In genomic region chr12:56417739-56418138, GRCh38 we compare ENCODE assay signal across 41 cellular contexts. TPM values are rescaled to one million over a fixed set of nuclear protein-coding genes. Genes with fewer than 3 reads are reported as not detected.
"Had no signal": no experiment of that assay in that cellular context is flagged by ENCODE, and none has a peak within 500 bp of the region (broad histone marks: within the 10 kb centered on the region; RNA-seq: fewer than 3 reads in every experiment).

No MANE protein-coding gene starts in this region.

- ATAC-seq: activated naive CD4-positive, alpha-beta T cell treated with anti-CD3 and anti-CD28 coated beads, Interleukin-2, amount 50 U/mL, for 72 hours; activated naive CD8-positive, alpha-beta T cell treated with anti-CD3 and anti-CD28 coated beads, Interleukin-2, amount 50 U/mL, for 24 hours; activated T-cell treated with anti-CD3 and anti-CD28 coated beads, Interleukin-2, amount 50 U/mL, for 4 hours; activated T-cell treated with anti-CD3 and anti-CD28 coated beads, Interleukin-2, amount 50 U/mL, for 72 hours; activated T-helper 17 cell treated with anti-CD3 and anti-CD28 coated beads, Interleukin-2, amount 50 U/mL, for 72 hours; body of pancreas had no signal

- H3K9me3 ChIP-seq: adrenal gland, ascending aorta, body of pancreas, breast epithelium had no signal

- H3K27me3 Mint-ChIP-seq: activated naive CD4-positive, alpha-beta T cell treated with anti-CD3 and anti-CD28 coated beads, Interleukin-2, amount 10 ng/mL, durations not matched to agents 7 days and 5 days; activated naive CD4-positive, alpha-beta T cell treated with anti-CD3 and anti-CD28 coated beads, Interleukin-2, amount 50 U/mL, for 24 hours; activated naive CD8-positive, alpha-beta T cell; activated naive CD8-positive, alpha-beta T cell treated with anti-CD3 and anti-CD28 coated beads for 36 hours; activated naive CD8-positive, alpha-beta T cell treated with anti-CD3 and anti-CD28 coated beads, Interleukin-2, amount 10 ng/mL, durations not matched to agents 7 days and 5 days; activated naive CD8-positive, alpha-beta T cell treated with anti-CD3 and anti-CD28 coated beads, Interleukin-2, amount 50 U/mL, for 24 hours; activated T-helper 17 cell treated with anti-CD3 and anti-CD28 coated beads, Interleukin-2, amount 50 U/mL, for 72 hours; brain; central memory CD8-positive, alpha-beta T cell had no signal

- H3K4me1 Mint-ChIP-seq: activated naive CD4-positive, alpha-beta T cell treated with anti-CD3 and anti-CD28 coated beads, Interleukin-2, amount 10 ng/mL, durations not matched to agents 7 days and 5 days; activated naive CD4-positive, alpha-beta T cell treated with anti-CD3 and anti-CD28 coated beads, Interleukin-2, amount 50 U/mL, for 24 hours; activated naive CD8-positive, alpha-beta T cell treated with anti-CD3 and anti-CD28 coated beads for 36 hours; activated naive CD8-positive, alpha-beta T cell treated with anti-CD3 and anti-CD28 coated beads, Interleukin-2, amount 10 ng/mL, durations not matched to agents 7 days and 5 days; activated naive CD8-positive, alpha-beta T cell treated with anti-CD3 and anti-CD28 coated beads, Interleukin-2, amount 50 U/mL, for 24 hours; activated T-helper 17 cell treated with anti-CD3 and anti-CD28 coated beads, Interleukin-2, amount 50 U/mL, for 72 hours; brain; central memory CD8-positive, alpha-beta T cell had no signal

- H3K27ac Mint-ChIP-seq: activated naive CD4-positive, alpha-beta T cell treated with anti-CD3 and anti-CD28 coated beads for 36 hours; activated naive CD4-positive, alpha-beta T cell treated with anti-CD3 and anti-CD28 coated beads, Interleukin-2, amount 10 ng/mL, durations not matched to agents 7 days and 5 days; activated naive CD4-positive, alpha-beta T cell treated with anti-CD3 and anti-CD28 coated beads, Interleukin-2, amount 50 U/mL, for 24 hours; activated naive CD8-positive, alpha-beta T cell; activated naive CD8-positive, alpha-beta T cell treated with anti-CD3 and anti-CD28 coated beads for 36 hours; activated naive CD8-positive, alpha-beta T cell treated with anti-CD3 and anti-CD28 coated beads, Interleukin-2, amount 10 ng/mL, durations not matched to agents 7 days and 5 days; activated naive CD8-positive, alpha-beta T cell treated with anti-CD3 and anti-CD28 coated beads, Interleukin-2, amount 50 U/mL, for 24 hours; activated T-cell treated with anti-CD3 and anti-CD28 coated beads, Interleukin-2, amount 50 U/mL, for 72 hours; activated T-helper 1 cell treated with anti-CD3 and anti-CD28 coated beads, Interleukin-12 subunit alpha, Interleukin-12 subunit beta, Interleukin-2, Interleukin-4 antibody, amounts not matched to agents 30 ng/mL and 10 ng/mL and 1 ng/mL, durations not matched to agents 14 hours and 24 hours and 36 hours; activated T-helper 17 cell treated with anti-CD3 and anti-CD28 coated beads, Interleukin-2, amount 50 U/mL, for 72 hours; activated T-helper 2 cell treated with anti-CD3 and anti-CD28 coated beads, Interferon-gamma antibody, Interleukin-2, Interleukin-4, amounts not matched to agents 10 μg/mL and 5 μg/mL and 100 μg/mL, durations not matched to agents 14 hours and 24 hours and 36 hours; brain had no signal

- H3K27ac ChIP-seq: adrenal gland, ascending aorta, body of pancreas, brain microvascular endothelial cell, breast epithelium, cardiac muscle cell had no signal

- H3K36me3 ChIP-seq: adrenal gland, ascending aorta, brain microvascular endothelial cell, breast epithelium, cardiac muscle cell had no signal

- H3K4me3 Mint-ChIP-seq: activated naive CD4-positive, alpha-beta T cell treated with anti-CD3 and anti-CD28 coated beads for 36 hours; activated naive CD4-positive, alpha-beta T cell treated with anti-CD3 and anti-CD28 coated beads, Interleukin-2, amount 10 ng/mL, durations not matched to agents 7 days and 5 days; activated naive CD4-positive, alpha-beta T cell treated with anti-CD3 and anti-CD28 coated beads, Interleukin-2, amount 50 U/mL, for 24 hours; activated naive CD8-positive, alpha-beta T cell; activated naive CD8-positive, alpha-beta T cell treated with anti-CD3 and anti-CD28 coated beads for 36 hours; activated naive CD8-positive, alpha-beta T cell treated with anti-CD3 and anti-CD28 coated beads, Interleukin-2, amount 10 ng/mL, durations not matched to agents 7 days and 5 days; activated naive CD8-positive, alpha-beta T cell treated with anti-CD3 and anti-CD28 coated beads, Interleukin-2, amount 50 U/mL, for 24 hours; activated T-cell treated with anti-CD3 and anti-CD28 coated beads, Interleukin-2, amount 50 U/mL, for 4 hours; activated T-cell treated with anti-CD3 and anti-CD28 coated beads, Interleukin-2, amount 50 U/mL, for 72 hours; activated T-helper 1 cell treated with anti-CD3 and anti-CD28 coated beads, Interleukin-12 subunit alpha, Interleukin-12 subunit beta, Interleukin-2, Interleukin-4 antibody, amounts not matched to agents 30 ng/mL and 10 ng/mL and 1 ng/mL, durations not matched to agents 14 hours and 24 hours and 36 hours; activated T-helper 17 cell treated with anti-CD3 and anti-CD28 coated beads, Interleukin-2, amount 50 U/mL, for 72 hours; brain; central memory CD8-positive, alpha-beta T cell had no signal

- H3K4me1 ChIP-seq: adrenal gland, ascending aorta, breast epithelium had no signal

- H3K27me3 ChIP-seq: adrenal gland, ascending aorta, body of pancreas, brain microvascular endothelial cell, breast epithelium, cardiac muscle cell had no signal

- H3K4me3 ChIP-seq: adrenal gland, ascending aorta, body of pancreas, breast epithelium, cardiac muscle cell had no signal

- DNase-seq: activated effector memory CD4-positive, alpha-beta T cell treated with anti-CD3 and anti-CD28 coated beads, Interleukin-2, amount 50 U/mL, for 16 hours; activated effector memory CD4-positive, alpha-beta T cell treated with Interleukin-2 at 50 U/mL for 16 hours; activated gamma-delta T cell; activated gamma-delta T cell treated with Interleukin-2 at 50 U/mL for 16 hours; activated naive CD4-positive, alpha-beta T cell; activated naive CD4-positive, alpha-beta T cell treated with anti-CD3 and anti-CD28 coated beads for 36 hours; activated naive CD4-positive, alpha-beta T cell treated with anti-CD3 and anti-CD28 coated beads, Interleukin-2, amount 10 ng/mL, durations not matched to agents 7 days and 5 days; activated naive CD4-positive, alpha-beta T cell treated with anti-CD3 and anti-CD28 coated beads, Interleukin-2, amount 50 U/mL, for 16 hours; activated naive CD4-positive, alpha-beta T cell treated with Interleukin-2 at 50 U/mL for 16 hours; activated naive CD8-positive, alpha-beta T cell treated with anti-CD3 and anti-CD28 coated beads for 36 hours; activated naive CD8-positive, alpha-beta T cell treated with anti-CD3 and anti-CD28 coated beads, Interleukin-2, amount 10 ng/mL, durations not matched to agents 7 days and 5 days; activated naive CD8-positive, alpha-beta T cell treated with anti-CD3 and anti-CD28 coated beads, Interleukin-2, amount 50 U/mL, for 24 hours; activated T-cell treated with anti-CD3 and anti-CD28 coated beads, Interleukin-2, amount 50 U/mL, for 4 hours; activated T-cell treated with anti-CD3 and anti-CD28 coated beads, Interleukin-2, amount 50 U/mL, for 48 hours; activated T-cell treated with anti-CD3 and anti-CD28 coated beads, Interleukin-2, amount 50 U/mL, for 72 hours; adrenal gland; amniotic stem cell; amygdala; anterior cingulate cortex; aorta; body of pancreas; brain microvascular endothelial cell; caudate nucleus; central memory CD4-positive, alpha-beta T cell; cerebellar nuclear complex had no signal

- H3K9me3 Mint-ChIP-seq: activated naive CD4-positive, alpha-beta T cell treated with anti-CD3 and anti-CD28 coated beads for 36 hours; activated naive CD4-positive, alpha-beta T cell treated with anti-CD3 and anti-CD28 coated beads, Interleukin-2, amount 10 ng/mL, durations not matched to agents 7 days and 5 days; activated naive CD4-positive, alpha-beta T cell treated with anti-CD3 and anti-CD28 coated beads, Interleukin-2, amount 50 U/mL, for 24 hours; activated naive CD4-positive, alpha-beta T cell treated with anti-CD3 and anti-CD28 coated beads, Interleukin-2, amount 50 U/mL, for 72 hours; activated naive CD8-positive, alpha-beta T cell treated with anti-CD3 and anti-CD28 coated beads for 36 hours; activated naive CD8-positive, alpha-beta T cell treated with anti-CD3 and anti-CD28 coated beads, Interleukin-2, amount 10 ng/mL, durations not matched to agents 7 days and 5 days; activated naive CD8-positive, alpha-beta T cell treated with anti-CD3 and anti-CD28 coated beads, Interleukin-2, amount 50 U/mL, for 24 hours; activated T-cell treated with anti-CD3 and anti-CD28 coated beads, Interleukin-2, amount 50 U/mL, for 4 hours; activated T-cell treated with anti-CD3 and anti-CD28 coated beads, Interleukin-2, amount 50 U/mL, for 72 hours; activated T-helper 1 cell treated with anti-CD3 and anti-CD28 coated beads, Interleukin-12 subunit alpha, Interleukin-12 subunit beta, Interleukin-2, Interleukin-4 antibody, amounts not matched to agents 30 ng/mL and 10 ng/mL and 1 ng/mL, durations not matched to agents 14 hours and 24 hours and 36 hours; activated T-helper 17 cell treated with anti-CD3 and anti-CD28 coated beads, Interleukin-2, amount 50 U/mL, for 72 hours; activated T-helper 2 cell treated with anti-CD3 and anti-CD28 coated beads, Interferon-gamma antibody, Interleukin-2, Interleukin-4, amounts not matched to agents 10 μg/mL and 5 μg/mL and 100 μg/mL, durations not matched to agents 14 hours and 24 hours and 36 hours; brain; central memory CD8-positive, alpha-beta T cell had no signal

RNA-seq across cellular contexts. Expression of gene MIP, which starts 36.7 kb away (rescaled TPM):
- total RNA-seq: activated naive CD4-positive, alpha-beta T cell treated with anti-CD3 and anti-CD28 coated beads for 36 hours; activated naive CD4-positive, alpha-beta T cell treated with anti-CD3 and anti-CD28 coated beads, Interleukin-2, amount 50 U/mL, for 72 hours; activated naive CD8-positive, alpha-beta T cell treated with anti-CD3 and anti-CD28 coated beads for 36 hours; activated naive CD8-positive, alpha-beta T cell treated with anti-CD3 and anti-CD28 coated beads, Interleukin-2, amount 10 ng/mL, durations not matched to agents 7 days and 5 days; activated T-cell treated with anti-CD3 and anti-CD28 coated beads, Interleukin-2, amount 50 U/mL, for 72 hours; activated T-helper 1 cell treated with anti-CD3 and anti-CD28 coated beads, Interleukin-12 subunit alpha, Interleukin-12 subunit beta, Interleukin-2, Interleukin-4 antibody, amounts not matched to agents 30 ng/mL and 10 ng/mL and 1 ng/mL, durations not matched to agents 14 hours and 24 hours and 36 hours; activated T-helper 17 cell treated with anti-CD3 and anti-CD28 coated beads, Interleukin-2, amount 50 U/mL, for 72 hours; activated T-helper 2 cell treated with anti-CD3 and anti-CD28 coated beads, Interferon-gamma antibody, Interleukin-2, Interleukin-4, amounts not matched to agents 10 μg/mL and 5 μg/mL and 100 μg/mL, durations not matched to agents 14 hours and 24 hours and 36 hours; aorta; ascending aorta; astrocyte; body of pancreas; breast epithelium; cardiac muscle cell; cerebellum; chondrocyte had no signal
- polyA plus RNA-seq: aorta had no signal

RNA-seq across cellular contexts. Expression of gene APOF, which starts 55.1 kb away (rescaled TPM):
- total RNA-seq: activated naive CD4-positive, alpha-beta T cell treated with anti-CD3 and anti-CD28 coated beads for 36 hours; activated naive CD4-positive, alpha-beta T cell treated with anti-CD3 and anti-CD28 coated beads, Interleukin-2, amount 50 U/mL, for 72 hours; activated naive CD8-positive, alpha-beta T cell treated with anti-CD3 and anti-CD28 coated beads for 36 hours; activated naive CD8-positive, alpha-beta T cell treated with anti-CD3 and anti-CD28 coated beads, Interleukin-2, amount 10 ng/mL, durations not matched to agents 7 days and 5 days; activated T-helper 1 cell treated with anti-CD3 and anti-CD28 coated beads, Interleukin-12 subunit alpha, Interleukin-12 subunit beta, Interleukin-2, Interleukin-4 antibody, amounts not matched to agents 30 ng/mL and 10 ng/mL and 1 ng/mL, durations not matched to agents 14 hours and 24 hours and 36 hours; activated T-helper 17 cell treated with anti-CD3 and anti-CD28 coated beads, Interleukin-2, amount 50 U/mL, for 72 hours; activated T-helper 2 cell treated with anti-CD3 and anti-CD28 coated beads, Interferon-gamma antibody, Interleukin-2, Interleukin-4, amounts not matched to agents 10 μg/mL and 5 μg/mL and 100 μg/mL, durations not matched to agents 14 hours and 24 hours and 36 hours; adrenal gland; aorta; ascending aorta; astrocyte; body of pancreas; breast epithelium; bronchial epithelial cell; cardiac muscle cell; cardiac septum; cerebellum; chondrocyte had no signal
- polyA plus RNA-seq: cardiac muscle cell had no signal
